8 cellular contexts compared by ENCODE assay signal in genomic region chr12:27434673-27435565, GRCh38. TPM values are rescaled to one million over a fixed set of nuclear protein-coding genes. Genes with fewer than 3 reads are reported as not detected.
DNase-seq lines count a peak whose midpoint lies in the region; ATAC-seq and TF ChIP-seq lines count a peak whose summit lies in the region.

No MANE protein-coding gene starts in this region.

- H3K4me2 ChIP-seq in Loucy (ENCODE audit: low read depth, low read length, poor library complexity, severe bottlenecking), result peak overlapping the region; percentile 9

- peaks cover 21% of the 10 kb centered on the region for H3K4me1 Mint-ChIP-seq in activated naive CD8-positive, alpha-beta T cell treated with anti-CD3 and anti-CD28 coated beads, Interleukin-2, amount 50 U/mL, for 24 hours

- H3K9me3 ChIP-seq in Loucy (ENCODE audit: insufficient read depth, low read depth, low read length) (no peaks in the 10 kb centered on the region), testis (no peaks in the 10 kb centered on the region)

- H3K4me1 ChIP-seq in Loucy (ENCODE audit: insufficient read depth, low read length, poor library complexity, severe bottlenecking), result peaks cover 19% of the 10 kb centered on the region
- peaks cover 4% of the 10 kb centered on the region for H3K4me1 ChIP-seq in testis

- H3K4me3 ChIP-seq in Loucy (ENCODE audit: low read length, poor library complexity, severe bottlenecking), result no peak overlapping the region
- no peak overlapping the region for H3K4me3 ChIP-seq in testis

- no peaks in the 10 kb centered on the region for H3K36me3 ChIP-seq in Loucy (ENCODE audit: insufficient read depth, low read length)
- H3K36me3 ChIP-seq in testis (ENCODE audit: low read depth, missing control alignments), result no peaks in the 10 kb centered on the region

- H3K9ac ChIP-seq in Loucy (ENCODE audit: low read depth, low read length, poor library complexity, severe bottlenecking), result no peak overlapping the region

- DNase-seq in SHP77 treated with DMSO at 0.1 percent for 48 hours (lab: John Stamatoyannopoulos, UW) (peak; percentile 48), SHP77 (lab: John Stamatoyannopoulos, UW) (no peak), iPS-NIHi11 (ENCODE audit: low spot score) (peak; percentile 57), testis (peak; percentile 43), SKM-1 (lab: John Stamatoyannopoulos, UW; ENCODE audit: unreplicated experiment) (no peak)
- DNase-seq in activated naive CD8-positive, alpha-beta T cell treated with anti-CD3 and anti-CD28 coated beads, Interleukin-2, amount 50 U/mL, for 24 hours, result peak; percentile 14

- H3K27me3 ChIP-seq in Loucy (ENCODE audit: insufficient read depth, low read length, poor library complexity, severe bottlenecking) (no peaks in the 10 kb centered on the region), testis (no peaks in the 10 kb centered on the region)

- H3K4me3 Mint-ChIP-seq in activated naive CD8-positive, alpha-beta T cell treated with anti-CD3 and anti-CD28 coated beads, Interleukin-2, amount 50 U/mL, for 24 hours, result no peak overlapping the region

- H2AFZ ChIP-seq in Loucy (ENCODE audit: low read length), result peak overlapping the region; percentile 60

- no peaks in the 10 kb centered on the region for H3K36me3 Mint-ChIP-seq in activated naive CD8-positive, alpha-beta T cell treated with anti-CD3 and anti-CD28 coated beads, Interleukin-2, amount 50 U/mL, for 24 hours (ENCODE audit: low read depth)

- H3F3A ChIP-seq in Loucy (ENCODE audit: low read depth), result no peaks in the 10 kb centered on the region

- no peaks in the 10 kb centered on the region for H3K9me3 Mint-ChIP-seq in activated naive CD8-positive, alpha-beta T cell treated with anti-CD3 and anti-CD28 coated beads, Interleukin-2, amount 50 U/mL, for 24 hours

- H4K20me1 ChIP-seq in Loucy (ENCODE audit: insufficient read depth, low read length, poor library complexity, severe bottlenecking), result no peaks in the 10 kb centered on the region

- peak; percentile 44 for TF ChIP-seq CTCF in Loucy (conservative IDR thresholded peaks at IDR 0.05; ENCODE audit: low read length)
- peak in 1 of 3 experiments; percentile 5 for TF ChIP-seq CTCF in testis (IDR thresholded peaks at IDR 0.05)

- H3K27ac Mint-ChIP-seq in activated naive CD8-positive, alpha-beta T cell treated with anti-CD3 and anti-CD28 coated beads, Interleukin-2, amount 50 U/mL, for 24 hours, result no peak overlapping the region

- H3K79me2 ChIP-seq in Loucy (ENCODE audit: insufficient read depth, low read length), result no peaks in the 10 kb centered on the region

- H3K27ac ChIP-seq in testis, result no peak overlapping the region

- intact Hi-C loops in testis (cut with DNase I; ENCODE audit: low total_unique reads), result loop anchor here (10.0 kb wide), 1 partner anchor 210 kb away; no protein-coding TSS in a partner anchor

- no peaks in the 10 kb centered on the region for H3K9me2 ChIP-seq in Loucy (replicated peaks; ENCODE audit: low read depth, low read length)

- H3K27me3 Mint-ChIP-seq in activated naive CD8-positive, alpha-beta T cell treated with anti-CD3 and anti-CD28 coated beads, Interleukin-2, amount 50 U/mL, for 24 hours, result peaks cover 18% of the 10 kb centered on the region

- peak; percentile 33 for ATAC-seq in activated naive CD8-positive, alpha-beta T cell treated with anti-CD3 and anti-CD28 coated beads, Interleukin-2, amount 50 U/mL, for 24 hours
- no peak for ATAC-seq in GM19324 (IDR thresholded peaks at IDR 0.05; ENCODE audit: low FRiP score, unreplicated experiment)

- TF ChIP-seq POLR2A in testis (IDR thresholded peaks at IDR 0.05), result no peak

- WGBS in testis, 2 donors, result 43 to 49% methylated on average over 5 of the region's 6 CpGs

RNA-seq across cellular contexts. Expression of gene SMCO2, which starts 11.6 kb away (rescaled TPM):
- 1 to 10 TPM in 1 of 2 donors, not detected in 1; 4.6 TPM for total RNA-seq in testis
- polyA plus RNA-seq in testis (ENCODE audit: insufficient read depth, low read depth, low replicate concordance), result 1.5 TPM

Comparison
In these comparisons a context has a peak if more than half of its experiments do, and no peak if none do; other contexts are left out.
1. DNase-seq: peak in SHP77 treated with DMSO at 0.1 percent for 48 hours (single experiment), activated naive CD8-positive, alpha-beta T cell treated with anti-CD3 and anti-CD28 coated beads, Interleukin-2, amount 50 U/mL, for 24 hours (single experiment), iPS-NIHi11 (single experiment) and testis (single experiment); none in SHP77 (0 of 2) and SKM-1 (single experiment).